Comparison of ENCODE assay signal across 13 cellular contexts in the genomic region with DNA sequence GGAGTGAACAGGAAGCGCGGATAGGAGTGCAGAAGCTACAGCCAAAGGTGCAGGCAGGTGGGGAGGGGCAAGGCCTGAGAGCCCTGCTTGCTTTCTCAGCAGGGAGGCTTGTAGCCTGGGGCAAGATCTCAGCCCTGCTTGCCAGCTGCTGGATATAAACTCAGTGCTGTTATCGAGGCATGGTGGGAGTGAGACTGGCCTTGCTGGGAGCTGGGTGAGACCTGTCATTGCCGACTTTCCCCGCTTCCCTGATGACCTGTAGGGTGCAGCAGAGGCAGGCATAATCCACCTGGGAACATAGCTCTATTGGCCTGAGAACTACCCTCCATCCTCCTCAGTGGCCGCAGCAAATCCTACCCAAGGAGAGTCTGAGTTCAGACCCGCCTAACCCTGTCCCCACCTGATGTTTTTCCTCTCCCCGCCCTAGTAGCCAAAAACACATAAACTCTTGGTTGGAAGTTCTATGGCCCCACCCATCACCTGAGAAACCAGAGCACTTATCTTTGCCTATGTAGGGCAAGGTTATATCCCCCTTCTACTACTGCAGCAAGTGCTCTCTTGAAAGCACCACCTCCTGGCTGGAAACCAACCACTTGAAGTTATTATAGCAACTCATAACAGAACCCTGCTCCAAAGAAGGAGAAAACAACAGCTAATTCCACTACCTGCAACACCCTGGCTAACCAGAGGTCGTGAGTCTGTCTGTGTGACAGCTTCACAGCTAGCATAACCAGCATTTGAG.
A peak's percentile ranks its signal among the peaks of the same experiment; 100 is the strongest.
DNase-seq lines count a peak whose midpoint lies in the region; ATAC-seq and TF ChIP-seq lines count a peak whose summit lies in the region.
"Had no signal": no experiment of that assay in that cellular context is flagged by ENCODE, and none has a peak within 500 bp of the region (broad histone marks: within the 10 kb centered on the region; RNA-seq: fewer than 3 reads in every experiment).

No MANE protein-coding gene starts in this region.

- H3K4me1 ChIP-seq in PC-9 (replicated peaks; ENCODE audit: insufficient read depth), result peaks cover 30% of the 10 kb centered on the region
- peaks cover 7% of the 10 kb centered on the region for H3K4me1 ChIP-seq in mesendoderm (ENCODE audit: control insufficient read depth, low read depth, low read length)
- H3K4me1 ChIP-seq: vagina had no signal

- H2BK120ac ChIP-seq in mesendoderm (ENCODE audit: low read depth, low read length), result no peak overlapping the region

- H3K9ac ChIP-seq in mesendoderm (ENCODE audit: low read length), result no peak overlapping the region

- H4K20me1 ChIP-seq in PC-9 (ENCODE audit: insufficient read depth), result no peaks in the 10 kb centered on the region

- H3K23ac ChIP-seq in mesendoderm (ENCODE audit: low read length), result no peak overlapping the region

- no peaks in the 10 kb centered on the region for H3K9me2 ChIP-seq in PC-9 (ENCODE audit: insufficient read depth)

- H3K79me2 ChIP-seq in PC-9 (ENCODE audit: low read depth) (peaks cover 5% of the 10 kb centered on the region; the same call in 1 of the 2 replicates), mesendoderm (ENCODE audit: control insufficient read depth, insufficient read depth, low read length) (no peaks in the 10 kb centered on the region)

- H2BK15ac ChIP-seq in mesendoderm (replicated peaks; ENCODE audit: low read depth), result no peak overlapping the region

- no TSS peak for BruUV-seq in PC-9 (replicated peaks; lab: Mats Ljungman, UMichigan)

- no peak overlapping the region for H3K4me3 Mint-ChIP-seq in stimulated activated effector memory CD8-positive, alpha-beta T cell treated with anti-CD3 and anti-CD28 coated beads, Interleukin-12 subunit alpha, Interleukin-12 subunit beta, amount 100 ng/mL, for 72 hours
- H3K4me3 Mint-ChIP-seq: CD4-positive, alpha-beta memory T cell had no signal

- no peak overlapping the region for H3K4ac ChIP-seq in mesendoderm (ENCODE audit: low read depth, low read length)

- H3K4me3 ChIP-seq in H7 (ENCODE audit: insufficient read depth, low read depth, low read length) (no peak overlapping the region), PC-9 (peak overlapping the region; percentile 37; the same call in 1 of the 2 replicates), mesendoderm (ENCODE audit: low read length) (no peak overlapping the region)
- H3K4me3 ChIP-seq: vagina had no signal

- no peak overlapping the region for H3K18ac ChIP-seq in mesendoderm (ENCODE audit: low read length)

- no peaks in the 10 kb centered on the region; the same call in 1 of the 2 replicates for H3K36me3 ChIP-seq in H7 (replicated peaks; ENCODE audit: control insufficient read depth, insufficient read depth, low read length)
- no peaks in the 10 kb centered on the region for H3K36me3 ChIP-seq in PC-9 (ENCODE audit: low read depth)
- no peaks in the 10 kb centered on the region for H3K36me3 ChIP-seq in mesendoderm (ENCODE audit: control insufficient read depth, insufficient read depth, low read length)
- H3K36me3 ChIP-seq: vagina had no signal

- WGBS in mesendoderm (ENCODE audit: extremely low coverage, insufficient coverage, low lambda C conversion rate), result no CpG with 5 or more reads among the region's 9 CpGs

- peaks cover 13% of the 10 kb centered on the region for H3K9me3 Mint-ChIP-seq in stimulated activated effector memory CD8-positive, alpha-beta T cell treated with anti-CD3 and anti-CD28 coated beads, Interleukin-12 subunit alpha, Interleukin-12 subunit beta, amount 100 ng/mL, for 72 hours

- H3K27ac ChIP-seq in PC-9 (peak overlapping the region; percentile 64), mesendoderm (ENCODE audit: low read depth, low read length) (no peak overlapping the region)
- H3K27ac ChIP-seq: vagina had no signal

- no peak for ATAC-seq in stimulated activated effector memory CD8-positive, alpha-beta T cell treated with anti-CD3 and anti-CD28 coated beads, Interleukin-12 subunit alpha, Interleukin-12 subunit beta, amount 100 ng/mL, for 72 hours
- ATAC-seq in GM19467 (IDR thresholded peaks at IDR 0.05; ENCODE audit: unreplicated experiment), result no peak
- ATAC-seq: stimulated activated naive CD8-positive, alpha-beta T cell treated with anti-CD3 and anti-CD28 coated beads, Interleukin-15, Interleukin-2, amounts not matched to agents 100 U/mL and 50 U/mL, for 24 hours had no signal

- H4K8ac ChIP-seq in mesendoderm (ENCODE audit: low read depth, low read length), result no peak overlapping the region

- H4K5ac ChIP-seq in mesendoderm (ENCODE audit: low read length), result no peak overlapping the region

- H3K27ac Mint-ChIP-seq in stimulated activated effector memory CD8-positive, alpha-beta T cell treated with anti-CD3 and anti-CD28 coated beads, Interleukin-12 subunit alpha, Interleukin-12 subunit beta, amount 100 ng/mL, for 72 hours, result no peak overlapping the region

- H2AFZ ChIP-seq in PC-9, result no peak overlapping the region

- no peaks in the 10 kb centered on the region for H3K36me3 Mint-ChIP-seq in stimulated activated effector memory CD8-positive, alpha-beta T cell treated with anti-CD3 and anti-CD28 coated beads, Interleukin-12 subunit alpha, Interleukin-12 subunit beta, amount 100 ng/mL, for 72 hours

- H3K9me3 ChIP-seq in PC-9 (ENCODE audit: insufficient read depth, low read depth), result no peaks in the 10 kb centered on the region
- H3K9me3 ChIP-seq: vagina had no signal

- CTCF ChIA-PET in PC-9 (lab: Charles Lee), result interaction anchor here (0.6 to 1.1 kb wide), 4 partner anchors 30 to 1924 kb away, joined by 3 to 5 read pairs (median 3); no protein-coding TSS in a partner anchor

- H3K4me2 ChIP-seq in PC-9 (peak overlapping the region; percentile 58), mesendoderm (ENCODE audit: low read length) (no peak overlapping the region)

- H3K27me3 ChIP-seq in H7 (ENCODE audit: control insufficient read depth, insufficient read depth, low read length) (no peaks in the 10 kb centered on the region), PC-9 (ENCODE audit: insufficient read depth, low read depth) (no peaks in the 10 kb centered on the region), mesendoderm (ENCODE audit: insufficient read depth, low read length, poor library complexity) (no peaks in the 10 kb centered on the region)
- H3K27me3 ChIP-seq: vagina had no signal

- DNase-seq in H7, result peak; percentile 38
- DNase-seq in NCI-H1105 treated with DMSO at 0.1 percent for 48 hours (lab: John Stamatoyannopoulos, UW), result peak; percentile 40
- peak; percentile 71 for DNase-seq in PC-9
- DNase-seq in mesendoderm, result peak; percentile 93
- DNase-seq in amygdala (lab: John Stamatoyannopoulos, UW), result no peak
- DNase-seq in stimulated activated effector memory CD8-positive, alpha-beta T cell treated with anti-CD3 and anti-CD28 coated beads, Interleukin-12 subunit alpha, Interleukin-12 subunit beta, amount 100 ng/mL, for 72 hours (ENCODE audit: low spot score in 2 of 2), result no peak
- DNase-seq: anterior cingulate cortex; CD4-positive, alpha-beta memory T cell; head of caudate nucleus; NCI-H446; stimulated activated naive CD8-positive, alpha-beta T cell treated with anti-CD3 and anti-CD28 coated beads, Interleukin-15, Interleukin-2, amounts not matched to agents 100 U/mL and 50 U/mL, for 24 hours had no signal

- H2AK5ac ChIP-seq in mesendoderm (ENCODE audit: low read length), result no peak overlapping the region

- no peak overlapping the region for H2BK5ac ChIP-seq in mesendoderm (ENCODE audit: low read length)

- H3K4me1 Mint-ChIP-seq in stimulated activated effector memory CD8-positive, alpha-beta T cell treated with anti-CD3 and anti-CD28 coated beads, Interleukin-12 subunit alpha, Interleukin-12 subunit beta, amount 100 ng/mL, for 72 hours, result no peaks in the 10 kb centered on the region
- H3K4me1 Mint-ChIP-seq: CD4-positive, alpha-beta memory T cell had no signal

- peaks cover 5% of the 10 kb centered on the region; the same call in 1 of the 2 replicates for H3F3A ChIP-seq in PC-9 (ENCODE audit: insufficient read depth, low read depth)

- POLR2A ChIA-PET in PC-9 (lab: Charles Lee; ENCODE audit: unreplicated experiment), result no interaction called here

- peaks cover 2% of the 10 kb centered on the region for H3K79me1 ChIP-seq in mesendoderm (ENCODE audit: low read length)

- intact Hi-C loops in PC-9 (cut with micrococcal nuclease; ENCODE audit: unreplicated experiment), result no loop called here

- 0 out of 2 replicates have a peak, but pooled peaks have one; percentile 18 for TF ChIP-seq CTCF in PC-9 (conservative IDR thresholded peaks at IDR 0.05)

- no peak overlapping the region for H3K56ac ChIP-seq in mesendoderm (ENCODE audit: low read length)

Comparison
In these comparisons a context has a peak if more than half of its experiments do, and no peak if none do; other contexts are left out.
1. DNase-seq: peak in H7 (single experiment), NCI-H1105 treated with DMSO at 0.1 percent for 48 hours (single experiment), PC-9 (2 of 2) and mesendoderm (single experiment); none in amygdala (0 of 56) and stimulated activated effector memory CD8-positive, alpha-beta T cell treated with anti-CD3 and anti-CD28 coated beads, Interleukin-12 subunit alpha, Interleukin-12 subunit beta, amount 100 ng/mL, for 72 hours (0 of 2).